Comparison of ENCODE assay signal across 9 cellular contexts in the genomic region with DNA sequence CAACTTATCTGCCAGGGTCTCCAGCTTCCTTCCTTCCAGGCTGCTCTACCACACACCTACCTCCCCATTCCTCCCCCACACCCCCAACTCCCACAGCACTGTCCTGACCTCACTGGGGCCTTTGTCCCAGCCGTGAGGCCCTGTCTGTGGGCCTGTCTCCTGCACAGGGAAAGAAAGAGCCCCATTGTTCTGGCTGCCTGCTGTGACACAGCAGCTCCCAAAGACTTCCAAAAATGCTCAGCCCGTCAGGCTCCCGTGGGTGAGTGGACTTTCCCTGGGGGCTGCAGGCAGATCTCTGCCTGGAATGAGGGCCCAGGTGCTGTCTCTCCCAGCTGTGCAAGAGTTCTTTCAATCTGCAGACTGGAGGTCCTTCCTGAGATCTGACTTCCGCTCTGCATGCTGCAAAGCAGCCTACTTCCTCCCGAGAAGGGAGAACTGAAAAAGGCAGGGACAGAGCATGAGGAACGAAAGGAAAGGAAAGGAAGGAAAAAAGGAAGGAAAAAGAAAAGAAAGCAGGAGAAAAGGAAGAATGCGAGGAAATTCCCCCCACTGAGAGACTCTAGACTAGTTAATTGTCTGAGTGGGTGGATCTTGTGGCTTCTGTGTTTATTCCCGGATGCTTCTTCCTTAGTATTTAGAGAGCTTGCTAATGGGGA. TPM values are rescaled to one million over a fixed set of nuclear protein-coding genes. Genes with fewer than 3 reads are reported as not detected.
A peak's percentile ranks its signal among the peaks of the same experiment; 100 is the strongest.
DNase-seq lines count a peak whose midpoint lies in the region; FAIRE-seq and TF ChIP-seq lines count a peak whose summit lies in the region.
"Had no signal": no experiment of that assay in that cellular context is flagged by ENCODE, and none has a peak within 500 bp of the region (broad histone marks: within the 10 kb centered on the region; RNA-seq: fewer than 3 reads in every experiment).

No MANE protein-coding gene starts in this region.

- H2AK5ac ChIP-seq in trophoblast cell (ENCODE audit: low read length): peak overlapping the region; percentile 46

- peak overlapping the region; percentile 66 for H2BK12ac ChIP-seq in trophoblast cell (ENCODE audit: low read length)

- H2BK120ac ChIP-seq in trophoblast cell (ENCODE audit: insufficient read depth, low read length, poor library complexity): peak overlapping the region; percentile 83

- no peaks in the 10 kb centered on the region for H3K27me3 Mint-ChIP-seq in Caco-2 (ENCODE audit: insufficient read depth, unreplicated experiment)

- in situ Hi-C loops in KBM-7 (cut with MboI; ENCODE audit: low pct_unique_long_range_greater_than_20kb, low sequenced_read_pairs): no loop called here

- H4K91ac ChIP-seq in trophoblast cell (ENCODE audit: low read depth, low read length): peak overlapping the region; percentile 85

- no peak overlapping the region for H3K4me3 Mint-ChIP-seq in Caco-2 (ENCODE audit: unreplicated experiment)

- peak overlapping the region; percentile 73 for H3K14ac ChIP-seq in trophoblast cell (ENCODE audit: low read length)

- peaks cover 66% of the 10 kb centered on the region for H3K4me1 Mint-ChIP-seq in Caco-2 (ENCODE audit: low read depth, unreplicated experiment)

- H3K4me1 ChIP-seq in Caco-2 (peaks cover 62% of the 10 kb centered on the region), endothelial cell of umbilical vein (ENCODE audit: control insufficient read depth, extremely low read depth, insufficient read depth, low read length) (peaks cover 66% of the 10 kb centered on the region), trophoblast cell (ENCODE audit: control insufficient read depth in 1 of 2, insufficient read depth in 2 of 2, low read length in 2 of 2) (peaks cover 58 to 75% of the 10 kb centered on the region in 2 experiments)

- peak overlapping the region; percentile 72 for H4K8ac ChIP-seq in trophoblast cell (ENCODE audit: low read depth, low read length)

- CTCF ChIA-PET in Caco-2 (lab: Charles Lee) (interaction anchor here (0.6 to 3.1 kb wide), 7 partner anchors 12 to 177 kb away, joined by 4 to 61 read pairs (median 6); a partner anchor contains a TSS), endothelial cell of umbilical vein (lab: Charles Lee) (interaction anchor here (1.0 to 8.7 kb wide), 8 partner anchors 11 to 266 kb away, joined by 3 to 237 read pairs (median 20); a partner anchor contains a TSS)

- no peak for DNase-seq in Caco-2
- DNase-seq in NCI-H69 (lab: John Stamatoyannopoulos, UW): peak; percentile 32
- no peak for DNase-seq in endothelial cell of umbilical vein (ENCODE audit: low read depth, low spot score)
- DNase-seq in trophoblast cell: peak in 1 of 2 donors; percentile 12
- DNase-seq in NCI-H2081 (lab: John Stamatoyannopoulos, UW): no peak
- DNase-seq in activated CD4-positive, CD25-positive, alpha-beta regulatory T cell (lab: John Stamatoyannopoulos, UW): no peak
- DNase-seq in Kasumi-1 (lab: John Stamatoyannopoulos, UW): no peak
- DNase-seq in KBM-7: no peak

- H3K9me1 ChIP-seq in endothelial cell of umbilical vein (replicated peaks; ENCODE audit: control insufficient read depth, extremely low read depth, insufficient read depth, low read length): no peaks in the 10 kb centered on the region

- H3K79me2 ChIP-seq in endothelial cell of umbilical vein (ENCODE audit: control insufficient read depth, insufficient read depth, low read length) (no peaks in the 10 kb centered on the region), trophoblast cell (ENCODE audit: control insufficient read depth, insufficient read depth, low read length, poor library complexity) (peaks cover 4% of the 10 kb centered on the region)

- no peak overlapping the region for H3K4me3 ChIP-seq in Caco-2 (ENCODE audit: low read depth, low read length)
- H3K4me3 ChIP-seq in endothelial cell of umbilical vein (replicated peaks in 1 of 3; ENCODE audit: insufficient read depth in 1 of 3, low read depth in 1 of 3, low read length in 3 of 3): no peak overlapping the region
- H3K4me3 ChIP-seq in trophoblast cell (ENCODE audit: low read depth, low read length): no peak overlapping the region

- peaks cover 4% of the 10 kb centered on the region for H3K36me3 Mint-ChIP-seq in Caco-2 (ENCODE audit: insufficient read depth, unreplicated experiment)

- no CpG with 5 or more reads among the region's 8 CpGs for WGBS in trophoblast cell (ENCODE audit: extremely low coverage, insufficient coverage, insufficient read length)

- peak overlapping the region; percentile 2 for H4K12ac ChIP-seq in trophoblast cell (ENCODE audit: low read depth, low read length)

- no peaks in the 10 kb centered on the region for H3K9me3 Mint-ChIP-seq in Caco-2 (ENCODE audit: unreplicated experiment)

- peak overlapping the region; percentile 34 for H3K27ac Mint-ChIP-seq in Caco-2 (ENCODE audit: unreplicated experiment)

- H2AFZ ChIP-seq in endothelial cell of umbilical vein (ENCODE audit: low read depth, low read length) (no peak overlapping the region), trophoblast cell (ENCODE audit: insufficient read depth, low read length, poor library complexity) (no peak overlapping the region)

- H3K9ac ChIP-seq in endothelial cell of umbilical vein (replicated peaks; ENCODE audit: extremely low read depth, insufficient read depth, low read length) (peak overlapping the region; percentile 35), trophoblast cell (ENCODE audit: low read length) (peak overlapping the region; percentile 16)

- no peak overlapping the region for H3K4ac ChIP-seq in trophoblast cell (ENCODE audit: low read depth, low read length)

- BruUV-seq in Caco-2 (replicated peaks; lab: Mats Ljungman, UMichigan): no TSS peak
- no TSS peak for BruUV-seq in endothelial cell of umbilical vein (replicated peaks; lab: Mats Ljungman, UMichigan)

- intact Hi-C loops in Caco-2 (cut with micrococcal nuclease; ENCODE audit: unreplicated experiment): no loop called here
- intact Hi-C loops in endothelial cell of umbilical vein (cut with micrococcal nuclease): loop anchor here (2.0 kb wide), 2 partner anchors 159 to 235 kb away; no protein-coding TSS in a partner anchor

- H3K36me3 ChIP-seq in Caco-2 (ENCODE audit: control insufficient read depth, insufficient read depth, low read length) (no peaks in the 10 kb centered on the region), endothelial cell of umbilical vein (ENCODE audit: control insufficient read depth in 2 of 2, extremely low read depth in 1 of 2, insufficient read depth in 2 of 2, low read length in 2 of 2) (no peaks in the 10 kb centered on the region), trophoblast cell (ENCODE audit: control insufficient read depth in 1 of 2, insufficient read depth in 2 of 2, low read length in 2 of 2) (no peaks in the 10 kb centered on the region)

- H3K18ac ChIP-seq in trophoblast cell (ENCODE audit: low read length): peak overlapping the region; percentile 52

- H3K27ac ChIP-seq in endothelial cell of umbilical vein (ENCODE audit: insufficient read depth, low read depth, low read length): peak overlapping the region; percentile 85
- peak overlapping the region; percentile 92 for H3K27ac ChIP-seq in trophoblast cell (ENCODE audit: low read depth, low read length)

- dilution Hi-C loops in endothelial cell of umbilical vein (cut with MboI; ENCODE audit: extremely low pct_ligation_motif_present, low sequenced_read_pairs): no loop called here

- no peaks in the 10 kb centered on the region for H4K20me1 ChIP-seq in endothelial cell of umbilical vein (replicated peaks; ENCODE audit: control insufficient read depth, extremely low read depth, insufficient read depth, low read length)

- peak overlapping the region; percentile 85 for H2BK5ac ChIP-seq in trophoblast cell (ENCODE audit: low read depth, low read length, poor library complexity)

- H3K23ac ChIP-seq in trophoblast cell (ENCODE audit: low read length): no peak overlapping the region

- TF ChIP-seq CTCF in Caco-2 (IDR thresholded peaks at IDR 0.05; ENCODE audit: insufficient read depth in 1 of 2, low read depth in 1 of 2, low read length in 1 of 2, severe bottlenecking in 1 of 2, unreplicated experiment in 1 of 2): no peak
- no peak for TF ChIP-seq CTCF in endothelial cell of umbilical vein (IDR thresholded peaks at IDR 0.05; ENCODE audit: extremely low read depth in 1 of 2, insufficient read depth in 1 of 2, low read depth in 1 of 2, low read length in 2 of 2)

- no peaks in the 10 kb centered on the region for H3K9me3 ChIP-seq in Caco-2
- H3K9me3 ChIP-seq in endothelial cell of umbilical vein (replicated peaks; ENCODE audit: control insufficient read depth, insufficient read depth, low read length): no peaks in the 10 kb centered on the region
- no peaks in the 10 kb centered on the region for H3K9me3 ChIP-seq in trophoblast cell (ENCODE audit: insufficient read depth, low read depth, low read length)

- H3K79me1 ChIP-seq in trophoblast cell (ENCODE audit: low read length): peaks cover 59% of the 10 kb centered on the region

- POLR2A ChIA-PET in Caco-2 (lab: Charles Lee): interaction anchor here (0.6 to 1.9 kb wide), 3 partner anchors 14 to 40 kb away, joined by 3 to 28 read pairs (median 3); a partner anchor contains a TSS
- POLR2A ChIA-PET in endothelial cell of umbilical vein (lab: Charles Lee): interaction anchor here (0.9 to 4.5 kb wide), 2 partner anchors 14 to 38 kb away, joined by 3 to 32 read pairs; a partner anchor contains a TSS

- no peak for TF ChIP-seq POLR2A in endothelial cell of umbilical vein (IDR thresholded peaks at IDR 0.05; ENCODE audit: low read depth, low read length)

- H3K27me3 ChIP-seq in Caco-2 (replicated peaks; ENCODE audit: control insufficient read depth, insufficient read depth, low read length): no peaks in the 10 kb centered on the region
- H3K27me3 ChIP-seq in endothelial cell of umbilical vein (ENCODE audit: control insufficient read depth in 2 of 2, insufficient read depth in 2 of 2, low read length in 2 of 2): peaks cover 0 to 2% of the 10 kb centered on the region in 2 experiments
- H3K27me3 ChIP-seq in trophoblast cell (ENCODE audit: insufficient read depth, low read length): peaks cover 1% of the 10 kb centered on the region

- H3K4me2 ChIP-seq in endothelial cell of umbilical vein (ENCODE audit: insufficient read depth, low read length) (peak overlapping the region; percentile 29), trophoblast cell (ENCODE audit: low read length) (peak overlapping the region; percentile 0)

- FAIRE-seq in endothelial cell of umbilical vein (lab: Jason Lieb, UNC): peak; percentile 90

RNA-seq across cellular contexts. Expression of a gene that starts 15.1 kb away (rescaled TPM):
- total RNA-seq in Caco-2 (2022) (18.0 and 22.7 TPM in 2 replicates), endothelial cell of umbilical vein (269 and 274 TPM in 2 replicates)
- 15.5 and 19.4 TPM in 2 replicates for polyA plus RNA-seq in endothelial cell of umbilical vein
- 34.7 and 34.8 TPM in 2 replicates for polyA plus RNA-seq in endothelial cell of umbilical vein (2011; cell fraction: cytosol; rRNA removed)
- polyA plus RNA-seq in endothelial cell of umbilical vein (2011; cell fraction: nucleus; rRNA removed): 54.3 and 59.9 TPM in 2 replicates
- polyA plus RNA-seq in endothelial cell of umbilical vein (2012): 91.3 and 128 TPM in 2 replicates
- 27.1 and 31.8 TPM in 2 replicates for polyA minus RNA-seq in endothelial cell of umbilical vein
- polyA minus RNA-seq in endothelial cell of umbilical vein (2011; cell fraction: cytosol; rRNA and poly(A)+ RNA removed): 1.3 TPM
- 14.7 and 17.6 TPM in 2 replicates for polyA minus RNA-seq in endothelial cell of umbilical vein (2011; cell fraction: nucleus; rRNA and poly(A)+ RNA removed)
- 71.4 and 71.6 TPM in 2 replicates for polyA plus RNA-seq in trophoblast cell (2013)

RNA-seq across cellular contexts. Expression of a gene that starts 20.1 kb away (rescaled TPM):
- total RNA-seq in Caco-2 (2022) (not detected in 2 replicates), endothelial cell of umbilical vein (not detected in 2 replicates)
- 0.14 and 0.15 TPM in 2 replicates for polyA plus RNA-seq in endothelial cell of umbilical vein
- polyA plus RNA-seq in endothelial cell of umbilical vein (2011; cell fraction: cytosol; rRNA removed): 0.05 and 0.14 TPM in 2 replicates
- 0.07 TPM in 1 of 2 replicates, not detected in the other for polyA plus RNA-seq in endothelial cell of umbilical vein (2011; cell fraction: nucleus; rRNA removed)
- 0.08 and 0.15 TPM in 2 replicates for polyA plus RNA-seq in endothelial cell of umbilical vein (2012)
- 0.15 TPM in 1 of 2 replicates, not detected in the other for polyA minus RNA-seq in endothelial cell of umbilical vein
- not detected for polyA minus RNA-seq in endothelial cell of umbilical vein (2011; cell fraction: cytosol; rRNA and poly(A)+ RNA removed)
- not detected in 2 replicates for polyA minus RNA-seq in endothelial cell of umbilical vein (2011; cell fraction: nucleus; rRNA and poly(A)+ RNA removed)
- 2.4 and 3.1 TPM in 2 replicates for polyA plus RNA-seq in trophoblast cell (2013)

RNA-seq across cellular contexts. Expression of a gene that starts 42.8 kb away (rescaled TPM):
- total RNA-seq in Caco-2 (2022) (not detected in 2 replicates), endothelial cell of umbilical vein (not detected in 2 replicates)
- polyA plus RNA-seq in endothelial cell of umbilical vein: 0.14 TPM in 1 of 2 replicates, not detected in the other
- polyA plus RNA-seq in endothelial cell of umbilical vein (2011; cell fraction: cytosol; rRNA removed): not detected in 2 replicates
- 0.68 and 0.70 TPM in 2 replicates for polyA plus RNA-seq in endothelial cell of umbilical vein (2011; cell fraction: nucleus; rRNA removed)
- not detected in 2 replicates for polyA plus RNA-seq in endothelial cell of umbilical vein (2012)
- polyA minus RNA-seq in endothelial cell of umbilical vein: not detected in 2 replicates
- not detected for polyA minus RNA-seq in endothelial cell of umbilical vein (2011; cell fraction: cytosol; rRNA and poly(A)+ RNA removed)
- polyA minus RNA-seq in endothelial cell of umbilical vein (2011; cell fraction: nucleus; rRNA and poly(A)+ RNA removed): not detected in 2 replicates
- polyA plus RNA-seq in trophoblast cell (2013): 0.06 TPM in 1 of 2 replicates, not detected in the other
- total RNA-seq: kidney epithelial cell had no signal

RNA-seq across cellular contexts. Expression of a gene that starts 43.3 kb away (rescaled TPM):
- total RNA-seq in Caco-2 (2022): 27.1 and 30.6 TPM in 2 replicates
- 1.0 and 2.6 TPM in 2 replicates for total RNA-seq in endothelial cell of umbilical vein
- polyA plus RNA-seq in endothelial cell of umbilical vein: 0.21 and 0.32 TPM in 2 replicates
- 0.37 and 0.45 TPM in 2 replicates for polyA plus RNA-seq in endothelial cell of umbilical vein (2011; cell fraction: cytosol; rRNA removed)
- 1.2 and 2.1 TPM in 2 replicates for polyA plus RNA-seq in endothelial cell of umbilical vein (2011; cell fraction: nucleus; rRNA removed)
- polyA plus RNA-seq in endothelial cell of umbilical vein (2012): 0.37 and 0.88 TPM in 2 replicates
- not detected in 2 replicates for polyA minus RNA-seq in endothelial cell of umbilical vein
- polyA minus RNA-seq in endothelial cell of umbilical vein (2011; cell fraction: cytosol; rRNA and poly(A)+ RNA removed): 2.4 TPM
- 0.82 TPM in 1 of 2 replicates, not detected in the other for polyA minus RNA-seq in endothelial cell of umbilical vein (2011; cell fraction: nucleus; rRNA and poly(A)+ RNA removed)
- polyA plus RNA-seq in trophoblast cell (2013): 273 TPM in 2 replicates

Comparison
In these comparisons a context has a peak if more than half of its experiments do, and no peak if none do; other contexts are left out.
1. RNA of a gene that starts 15.1 kb away (total RNA-seq): 269 to 274 TPM in endothelial cell of umbilical vein; 18.0 to 22.7 TPM in Caco-2; every median in the first group is over 10 times any median in the second.